ENCODE assay signal across 2 cellular contexts in the genomic region with DNA sequence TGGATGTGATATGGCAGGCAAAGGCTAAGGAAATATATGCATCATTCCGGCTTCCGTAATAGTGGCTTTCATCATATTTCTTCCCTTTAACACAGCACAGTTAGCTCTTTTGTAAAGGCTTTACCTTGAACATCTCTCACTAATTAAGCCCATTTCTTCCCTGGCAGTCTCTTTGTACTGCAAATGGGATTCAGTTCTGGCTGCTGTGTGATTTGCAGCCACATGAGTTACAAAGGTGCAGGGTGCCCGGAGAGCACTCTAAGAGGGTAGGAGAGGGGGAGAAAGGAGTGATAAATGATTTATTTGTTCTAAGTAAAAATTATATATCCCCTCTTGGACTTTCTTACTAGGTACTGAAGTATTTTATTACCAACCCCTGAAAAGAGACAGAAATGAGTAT.
TF ChIP-seq lines count a peak whose summit lies in the region.

No MANE protein-coding gene starts in this region.

TF ChIP-seq in GM23338, 12 proteins besides CTCF, POLR2A, EP300 and RAD21:
- TF ChIP-seq STAT1 (IDR thresholded peaks at IDR 0.05; ENCODE audit: unreplicated experiment), result no peak
- no peak for TF ChIP-seq JUNB (IDR thresholded peaks at IDR 0.05; ENCODE audit: unreplicated experiment)
- TF ChIP-seq CREB1 (CRISPR knock-in tag; IDR thresholded peaks at IDR 0.05; ENCODE audit: low read depth), result no peak
- TF ChIP-seq POLR2AphosphoS5 (IDR thresholded peaks at IDR 0.05; ENCODE audit: low read depth), result no peak
- TF ChIP-seq EZH2phosphoT487 (IDR thresholded peaks at IDR 0.05; ENCODE audit: unreplicated experiment), result no peak

TF ChIP-seq in H1, 55 proteins besides CTCF, POLR2A, EP300 and RAD21:
- TF ChIP-seq JUN (IDR thresholded peaks at IDR 0.05; ENCODE audit: low read depth, low read length), result no peak
- no peak for TF ChIP-seq CBX5 (IDR thresholded peaks at IDR 0.05; ENCODE audit: low read depth, low read length)
- no peak for TF ChIP-seq KDM4A (IDR thresholded peaks at IDR 0.05; ENCODE audit: low read depth, low read length, severe bottlenecking)
- peak; percentile 13 for TF ChIP-seq NANOG (IDR thresholded peaks at IDR 0.05; ENCODE audit: insufficient read depth, low read depth, low read length, poor library complexity, severe bottlenecking)
